1 cellular context compared by ENCODE assay signal in genomic region chr9:17580119-17580518, GRCh38.
TF ChIP-seq lines count a peak whose summit lies in the region.

No MANE protein-coding gene starts in this region.

TF ChIP-seq in neural cell, 6 proteins besides CTCF, POLR2A, EP300 and RAD21:
- TF ChIP-seq, protein P1, sequence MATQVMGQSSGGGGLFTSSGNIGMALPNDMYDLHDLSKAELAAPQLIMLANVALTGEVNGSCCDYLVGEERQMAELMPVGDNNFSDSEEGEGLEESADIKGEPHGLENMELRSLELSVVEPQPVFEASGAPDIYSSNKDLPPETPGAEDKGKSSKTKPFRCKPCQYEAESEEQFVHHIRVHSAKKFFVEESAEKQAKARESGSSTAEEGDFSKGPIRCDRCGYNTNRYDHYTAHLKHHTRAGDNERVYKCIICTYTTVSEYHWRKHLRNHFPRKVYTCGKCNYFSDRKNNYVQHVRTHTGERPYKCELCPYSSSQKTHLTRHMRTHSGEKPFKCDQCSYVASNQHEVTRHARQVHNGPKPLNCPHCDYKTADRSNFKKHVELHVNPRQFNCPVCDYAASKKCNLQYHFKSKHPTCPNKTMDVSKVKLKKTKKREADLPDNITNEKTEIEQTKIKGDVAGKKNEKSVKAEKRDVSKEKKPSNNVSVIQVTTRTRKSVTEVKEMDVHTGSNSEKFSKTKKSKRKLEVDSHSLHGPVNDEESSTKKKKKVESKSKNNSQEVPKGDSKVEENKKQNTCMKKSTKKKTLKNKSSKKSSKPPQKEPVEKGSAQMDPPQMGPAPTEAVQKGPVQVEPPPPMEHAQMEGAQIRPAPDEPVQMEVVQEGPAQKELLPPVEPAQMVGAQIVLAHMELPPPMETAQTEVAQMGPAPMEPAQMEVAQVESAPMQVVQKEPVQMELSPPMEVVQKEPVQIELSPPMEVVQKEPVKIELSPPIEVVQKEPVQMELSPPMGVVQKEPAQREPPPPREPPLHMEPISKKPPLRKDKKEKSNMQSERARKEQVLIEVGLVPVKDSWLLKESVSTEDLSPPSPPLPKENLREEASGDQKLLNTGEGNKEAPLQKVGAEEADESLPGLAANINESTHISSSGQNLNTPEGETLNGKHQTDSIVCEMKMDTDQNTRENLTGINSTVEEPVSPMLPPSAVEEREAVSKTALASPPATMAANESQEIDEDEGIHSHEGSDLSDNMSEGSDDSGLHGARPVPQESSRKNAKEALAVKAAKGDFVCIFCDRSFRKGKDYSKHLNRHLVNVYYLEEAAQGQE (IDR thresholded peaks at IDR 0.05; ENCODE audit: borderline replicate concordance): no peak
- TF ChIP-seq TAF1 (IDR thresholded peaks at IDR 0.05; ENCODE audit: low read depth) (no peak), POLR2AphosphoS5 (IDR thresholded peaks at IDR 0.05) (no peak), EZH2 (IDR thresholded peaks at IDR 0.05; ENCODE audit: borderline replicate concordance, insufficient read depth, low read length, poor library complexity, severe bottlenecking) (no peak), SMC3 (conservative IDR thresholded peaks at IDR 0.05; ENCODE audit: poor library complexity) (no peak), MXI1 (conservative IDR thresholded peaks at IDR 0.05; ENCODE audit: poor library complexity, severe bottlenecking) (no peak)
